23 cellular contexts compared by ENCODE assay signal in the genomic region with DNA sequence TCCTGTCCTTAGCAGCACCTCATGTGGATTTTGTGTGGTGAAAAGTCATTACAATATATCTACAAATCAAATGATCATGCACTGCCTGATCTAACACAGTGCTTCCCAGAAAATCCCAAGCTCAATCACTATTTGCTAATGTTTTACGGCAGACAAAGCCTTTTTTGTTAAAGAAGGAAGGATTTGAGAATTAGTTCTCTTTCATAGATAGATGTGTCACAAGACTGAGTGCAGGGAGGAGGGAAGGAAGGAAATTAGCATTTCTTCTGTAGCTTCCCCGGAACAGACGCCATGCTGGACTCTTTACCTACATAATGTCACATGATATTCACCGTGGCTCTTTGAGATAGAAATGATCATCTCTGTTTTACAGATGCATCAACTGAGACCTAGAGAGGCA.
DNase-seq lines count a peak whose midpoint lies in the region; ATAC-seq and TF ChIP-seq lines count a peak whose summit lies in the region.
"Had no signal": no experiment of that assay in that cellular context is flagged by ENCODE, and none has a peak within 500 bp of the region (broad histone marks: within the 10 kb centered on the region; RNA-seq: fewer than 3 reads in every experiment).

No MANE protein-coding gene starts in this region.

- TF ChIP-seq CTCF in GM23338 (conservative IDR thresholded peaks at IDR 0.05; ENCODE audit: low read depth in 2 of 2), result no peak
- no peak for TF ChIP-seq CTCF in WERI-Rb-1 (IDR thresholded peaks at IDR 0.05; ENCODE audit: low read depth, low read length)

- H3K4me2 ChIP-seq in GM23338, result no peak overlapping the region; the same call in 1 of the 2 replicates
- H3K4me2 ChIP-seq: BLaER1 treated with 17β-estradiol and CSF1 and Interleukin-3, amounts not matched to agents 10 nM and 100 nM had no signal

- H3K79me2 ChIP-seq in GM23338 (replicated peaks; ENCODE audit: insufficient read depth), result no peaks in the 10 kb centered on the region

- no peaks in the 10 kb centered on the region for H3K27me3 ChIP-seq in GM23338 (ENCODE audit: insufficient read depth)
- H3K27me3 ChIP-seq in WERI-Rb-1 (ENCODE audit: insufficient read depth, low read depth, severe bottlenecking), result no peaks in the 10 kb centered on the region
- no peaks in the 10 kb centered on the region for H3K27me3 ChIP-seq in iPS-18a (ENCODE audit: control insufficient read depth, insufficient read depth, low read length)
- H3K27me3 ChIP-seq in neuron (ENCODE audit: insufficient read depth, low read length), result no peaks in the 10 kb centered on the region
- H3K27me3 ChIP-seq: BLaER1 treated with 17β-estradiol and CSF1 and Interleukin-3, amounts not matched to agents 10 nM and 100 nM; SJCRH30 had no signal

- H3K36me3 ChIP-seq in GM23338 (ENCODE audit: insufficient read depth) (no peaks in the 10 kb centered on the region), WERI-Rb-1 (no peaks in the 10 kb centered on the region), iPS-18a (ENCODE audit: control insufficient read depth, low read depth, low read length) (no peaks in the 10 kb centered on the region), neuron (ENCODE audit: insufficient read depth, low read length) (no peaks in the 10 kb centered on the region)
- H3K36me3 ChIP-seq: BLaER1 treated with 17β-estradiol and CSF1 and Interleukin-3, amounts not matched to agents 10 nM and 100 nM had no signal

- ATAC-seq in GM23338, result no peak; the same call in 2 of the 3 replicates
- no peak for ATAC-seq in HG02763 (IDR thresholded peaks at IDR 0.05; ENCODE audit: unreplicated experiment)
- ATAC-seq: Panc1 had no signal

- H3K9me3 Mint-ChIP-seq in GM23338, result no peaks in the 10 kb centered on the region

- no peak for DNase-seq in GM23338 (ENCODE audit: low spot score)
- DNase-seq in WERI-Rb-1, result peak; percentile 0
- DNase-seq in NCI-H1436 (lab: John Stamatoyannopoulos, UW), result no peak
- DNase-seq in NCI-H2171 (lab: John Stamatoyannopoulos, UW), result no peak
- DNase-seq: 8988T; CD4-positive, alpha-beta memory T cell; H7; HFFc6; KG1; NCI-H1092 treated with DMSO at 0.1 percent for 48 hours; NCI-H146; NCI-H2029; NCI-H226; NCI-H510A treated with DMSO at 0.1 percent for 48 hours; NCI-H774; NK-92 treated with Interleukin-12 subunit alpha and Interleukin-12 subunit beta, amount 100 ng/mL, for 24 hours; SJCRH30 had no signal

- peaks cover 11% of the 10 kb centered on the region; the same call in 1 of the 2 replicates for H3K9me2 ChIP-seq in GM23338 (ENCODE audit: insufficient read depth)

- H2AFZ ChIP-seq in GM23338 (peak overlapping the region; percentile 35; the same call in 1 of the 2 replicates), neuron (ENCODE audit: low read depth, low read length) (peak overlapping the region; percentile 36)

- no peak overlapping the region for H3K27ac Mint-ChIP-seq in GM23338
- H3K27ac Mint-ChIP-seq: CD4-positive, alpha-beta memory T cell; HFFc6 had no signal

- no peak overlapping the region for H3K4me3 Mint-ChIP-seq in GM23338
- H3K4me3 Mint-ChIP-seq: CD4-positive, alpha-beta memory T cell; HFFc6 had no signal

- H3K9me3 ChIP-seq in WERI-Rb-1 (ENCODE audit: severe bottlenecking), result no peaks in the 10 kb centered on the region
- no peaks in the 10 kb centered on the region for H3K9me3 ChIP-seq in iPS-18a (ENCODE audit: control insufficient read depth, low read depth, low read length)
- H3K9me3 ChIP-seq in neuron (ENCODE audit: low read length), result peaks cover 3% of the 10 kb centered on the region
- H3K9me3 ChIP-seq: BLaER1 treated with 17β-estradiol and CSF1 and Interleukin-3, amounts not matched to agents 10 nM and 100 nM; SJCRH30 had no signal

- H3K9ac ChIP-seq in iPS-18a (ENCODE audit: low read length), result no peak overlapping the region
- H3K9ac ChIP-seq: BLaER1 treated with 17β-estradiol and CSF1 and Interleukin-3, amounts not matched to agents 10 nM and 100 nM had no signal

- H3K4me1 Mint-ChIP-seq in GM23338, result peaks cover 30% of the 10 kb centered on the region
- H3K4me1 Mint-ChIP-seq: CD4-positive, alpha-beta memory T cell had no signal

- H3F3A ChIP-seq in GM23338 (replicated peaks; ENCODE audit: low read depth), result no peaks in the 10 kb centered on the region

- no peaks in the 10 kb centered on the region for H3K36me3 Mint-ChIP-seq in GM23338 (ENCODE audit: low read depth)
- H3K36me3 Mint-ChIP-seq: CD4-positive, alpha-beta memory T cell had no signal

- H3K4me3 ChIP-seq in GM23338, result no peak overlapping the region
- no peak overlapping the region for H3K4me3 ChIP-seq in WERI-Rb-1 (ENCODE audit: low read depth, low read length)
- peak overlapping the region; percentile 2 for H3K4me3 ChIP-seq in iPS-18a (ENCODE audit: low read length)
- peak overlapping the region; percentile 12 for H3K4me3 ChIP-seq in neuron (ENCODE audit: low read length)
- H3K4me3 ChIP-seq: BLaER1 treated with 17β-estradiol and CSF1 and Interleukin-3, amounts not matched to agents 10 nM and 100 nM; SJCRH30 had no signal

- no peaks in the 10 kb centered on the region for H4K20me1 ChIP-seq in GM23338 (replicated peaks; ENCODE audit: insufficient read depth)
- H4K20me1 ChIP-seq: BLaER1 treated with 17β-estradiol and CSF1 and Interleukin-3, amounts not matched to agents 10 nM and 100 nM had no signal

- H3K27ac ChIP-seq in GM23338 (ENCODE audit: low read depth), result 0 out of 2 replicates have a peak overlapping the region, but pooled peaks have one; percentile 22
- H3K27ac ChIP-seq in WERI-Rb-1, result peak overlapping the region; percentile 9; the same call in 1 of the 2 replicates
- no peak overlapping the region for H3K27ac ChIP-seq in iPS-18a (ENCODE audit: low read length)
- H3K27ac ChIP-seq: BLaER1 treated with 17β-estradiol and CSF1 and Interleukin-3, amounts not matched to agents 10 nM and 100 nM; HL-60; SJCRH30 had no signal

- peaks cover 15% of the 10 kb centered on the region for H3K4me1 ChIP-seq in GM23338 (ENCODE audit: insufficient read depth)
- H3K4me1 ChIP-seq in iPS-18a (ENCODE audit: control insufficient read depth, low read depth, low read length), result peaks cover 24% of the 10 kb centered on the region
- peaks cover 46% of the 10 kb centered on the region for H3K4me1 ChIP-seq in neuron (ENCODE audit: insufficient read depth, low read length)
- H3K4me1 ChIP-seq: BLaER1 treated with 17β-estradiol and CSF1 and Interleukin-3, amounts not matched to agents 10 nM and 100 nM; SJCRH30 had no signal

- H3K27me3 Mint-ChIP-seq in GM23338 (ENCODE audit: insufficient read depth, low read depth, poor library complexity), result no peaks in the 10 kb centered on the region

TF ChIP-seq in GM23338, 12 proteins besides CTCF, POLR2A, EP300 and RAD21:
- TF ChIP-seq, protein P1, sequence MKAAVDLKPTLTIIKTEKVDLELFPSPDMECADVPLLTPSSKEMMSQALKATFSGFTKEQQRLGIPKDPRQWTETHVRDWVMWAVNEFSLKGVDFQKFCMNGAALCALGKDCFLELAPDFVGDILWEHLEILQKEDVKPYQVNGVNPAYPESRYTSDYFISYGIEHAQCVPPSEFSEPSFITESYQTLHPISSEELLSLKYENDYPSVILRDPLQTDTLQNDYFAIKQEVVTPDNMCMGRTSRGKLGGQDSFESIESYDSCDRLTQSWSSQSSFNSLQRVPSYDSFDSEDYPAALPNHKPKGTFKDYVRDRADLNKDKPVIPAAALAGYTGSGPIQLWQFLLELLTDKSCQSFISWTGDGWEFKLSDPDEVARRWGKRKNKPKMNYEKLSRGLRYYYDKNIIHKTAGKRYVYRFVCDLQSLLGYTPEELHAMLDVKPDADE (IDR thresholded peaks at IDR 0.05), result no peak

Comparison
In these comparisons a context has a peak if more than half of its experiments do, and no peak if none do; other contexts are left out.
1. H3K4me3 ChIP-seq: peak in iPS-18a (single experiment) and neuron (single experiment); none in GM23338 (single experiment) and WERI-Rb-1 (single experiment).